ENCODE assay signal across 22 cellular contexts in the genomic region with DNA sequence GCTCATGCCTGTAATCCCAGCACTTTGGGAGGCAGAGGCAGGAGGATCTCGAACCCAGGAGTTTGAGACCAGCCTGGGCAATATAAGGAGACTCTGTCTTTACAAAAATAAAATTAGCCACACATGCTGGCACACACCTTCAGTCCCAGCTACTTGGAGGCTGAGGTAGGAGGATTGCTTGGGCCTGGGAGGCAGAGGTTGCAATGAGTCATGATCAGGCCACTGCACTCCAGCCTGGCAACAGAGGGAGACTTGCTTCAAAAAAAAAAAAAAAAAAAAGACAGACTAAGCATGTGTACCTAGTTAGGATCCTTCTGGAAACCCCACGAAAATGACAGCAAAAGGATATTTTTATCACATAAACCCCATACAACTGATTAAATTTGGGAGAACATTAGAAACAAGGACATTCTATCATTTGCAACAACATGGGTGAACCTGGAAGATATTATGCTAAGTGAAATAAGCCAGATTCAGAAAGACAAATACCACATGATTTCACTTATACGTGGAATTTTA.
"Had no signal": no experiment of that assay in that cellular context is flagged by ENCODE, and none has a peak within 500 bp of the region (broad histone marks: within the 10 kb centered on the region; RNA-seq: fewer than 3 reads in every experiment).

No MANE protein-coding gene starts in this region.

- H3K4me3 Mint-ChIP-seq: activated CD8-positive, alpha-beta T cell treated with anti-CD3 and anti-CD28 coated beads for 36 hours; activated naive CD8-positive, alpha-beta T cell treated with anti-CD3 and anti-CD28 coated beads for 36 hours; activated T-helper 1 cell treated with anti-CD3 and anti-CD28 coated beads, Interleukin-12 subunit alpha, Interleukin-12 subunit beta, Interleukin-2, Interleukin-4 antibody, amounts not matched to agents 30 ng/mL and 10 ng/mL and 1 ng/mL, durations not matched to agents 14 hours and 24 hours and 36 hours; nephron progenitor cell had no signal

- FAIRE-seq: endothelial cell of umbilical vein, small intestine had no signal

- H3K27ac ChIP-seq: body of pancreas, colonic mucosa, gastroesophageal sphincter, heart right ventricle, stomach, thoracic aorta, upper lobe of right lung had no signal

- H3K4me3 ChIP-seq: body of pancreas, colonic mucosa, gastroesophageal sphincter, heart right ventricle, stomach, thoracic aorta, upper lobe of right lung had no signal

- H3K27me3 ChIP-seq: body of pancreas, colonic mucosa, gastroesophageal sphincter, heart right ventricle, stomach, upper lobe of right lung had no signal

- DNase-seq: activated CD4-positive, alpha-beta T cell treated with anti-CD3 and anti-CD28 coated beads for 4 hours; activated CD8-positive, alpha-beta T cell treated with anti-CD3 and anti-CD28 coated beads for 36 hours; activated naive CD8-positive, alpha-beta T cell treated with anti-CD3 and anti-CD28 coated beads for 36 hours; amygdala; body of pancreas; central memory CD4-positive, alpha-beta T cell; colonic mucosa; effector CD4-positive, alpha-beta T cell; heart right ventricle; nephron progenitor cell; right cardiac atrium; small intestine; stimulated activated CD4-positive, alpha-beta T cell treated with anti-CD3 and anti-CD28 coated beads, Interleukin-4, amount 100 ng/mL, for 4 hours; stimulated activated CD8-positive, alpha-beta memory T cell treated with anti-CD3 and anti-CD28 coated beads, Interleukin-4, amount 100 ng/mL, for 48 hours; stomach; T-helper 1 cell; upper lobe of right lung had no signal

- H3K9me3 Mint-ChIP-seq: activated T-helper 1 cell treated with anti-CD3 and anti-CD28 coated beads, Interleukin-12 subunit alpha, Interleukin-12 subunit beta, Interleukin-2, Interleukin-4 antibody, amounts not matched to agents 30 ng/mL and 10 ng/mL and 1 ng/mL, durations not matched to agents 14 hours and 24 hours and 36 hours had no signal

- H3K27ac Mint-ChIP-seq: activated CD8-positive, alpha-beta T cell treated with anti-CD3 and anti-CD28 coated beads for 36 hours; activated naive CD8-positive, alpha-beta T cell treated with anti-CD3 and anti-CD28 coated beads for 36 hours; activated T-helper 1 cell treated with anti-CD3 and anti-CD28 coated beads, Interleukin-12 subunit alpha, Interleukin-12 subunit beta, Interleukin-2, Interleukin-4 antibody, amounts not matched to agents 30 ng/mL and 10 ng/mL and 1 ng/mL, durations not matched to agents 14 hours and 24 hours and 36 hours; nephron progenitor cell; progenitor cell of endocrine pancreas had no signal

- H3K4me1 ChIP-seq: colonic mucosa, gastroesophageal sphincter had no signal

- H3K36me3 ChIP-seq: colonic mucosa, gastroesophageal sphincter, heart right ventricle, stomach, thoracic aorta, upper lobe of right lung had no signal

- H3K27me3 Mint-ChIP-seq: activated CD8-positive, alpha-beta T cell treated with anti-CD3 and anti-CD28 coated beads for 36 hours; activated naive CD8-positive, alpha-beta T cell treated with anti-CD3 and anti-CD28 coated beads for 36 hours; progenitor cell of endocrine pancreas had no signal

- H3K9me3 ChIP-seq: body of pancreas, colonic mucosa, thoracic aorta, upper lobe of right lung had no signal
